ENCODE assay signal across 26 cellular contexts in the genomic region with DNA sequence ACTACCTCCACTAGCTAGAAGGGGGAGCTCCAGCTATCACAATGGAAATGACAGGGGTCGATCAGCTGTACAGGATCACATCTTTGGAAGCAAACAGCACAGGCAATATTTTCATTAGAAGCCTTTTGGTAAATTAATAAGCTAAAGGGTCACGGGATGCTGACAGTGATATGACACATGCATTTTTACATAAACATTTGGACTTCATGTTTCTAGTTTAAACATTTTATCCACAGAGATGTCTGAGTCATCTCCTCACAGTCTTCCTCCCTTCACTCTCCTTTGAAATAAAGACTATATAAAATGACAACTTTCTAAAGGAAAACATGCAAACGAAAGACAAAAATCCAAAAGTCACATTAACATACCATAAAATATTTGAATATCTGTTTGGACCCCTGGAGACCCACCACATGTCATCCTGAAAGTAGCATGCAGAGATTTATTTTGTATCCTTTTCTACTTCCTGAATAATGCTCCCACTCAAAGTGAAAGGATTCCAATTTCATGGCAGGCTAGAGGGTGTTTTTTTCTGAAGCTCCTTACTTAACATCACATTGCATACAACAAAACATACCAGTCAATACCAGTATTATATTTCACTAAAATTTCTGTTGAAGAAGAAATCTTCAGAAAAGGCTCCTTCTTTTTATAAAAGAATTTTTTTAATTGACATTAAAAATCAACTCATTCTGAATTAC.
DNase-seq lines count a peak whose midpoint lies in the region; ATAC-seq, FAIRE-seq and TF ChIP-seq lines count a peak whose summit lies in the region.
"Had no signal": no experiment of that assay in that cellular context is flagged by ENCODE, and none has a peak within 500 bp of the region (broad histone marks: within the 10 kb centered on the region; RNA-seq: fewer than 3 reads in every experiment).

No MANE protein-coding gene starts in this region.

- no peak for FAIRE-seq in GM12892 (lab: Jason Lieb, UNC)
- FAIRE-seq: GM12891 had no signal

- CTCF ChIA-PET in SK-N-SH (lab: Yijun Ruan, JAX) = no interaction called here
- CTCF ChIA-PET in activated CD4-positive, alpha-beta memory T cell treated with anti-CD3 and anti-CD28 coated beads for 36 hours (lab: Charles Lee) = no interaction called here

- no peak for ATAC-seq in SK-N-SH treated with all-trans-retinoic acid at 6 μM for 48 hours
- ATAC-seq: activated T-cell treated with anti-CD3 and anti-CD28 coated beads, Interleukin-2, amount 50 U/mL, for 72 hours; esophagus mucosa; left cardiac atrium; stimulated activated memory B cell treated with anti-CD40 and anti-IgM and Interleukin-4, amounts not matched to agents 10 μg/mL and 1 μg/mL and 100 μg/mL, for 72 hours; WTC11 had no signal

- H3K9me3 ChIP-seq in SK-N-SH = no peaks in the 10 kb centered on the region
- no peaks in the 10 kb centered on the region for H3K9me3 ChIP-seq in adipocyte (ENCODE audit: control insufficient read depth, low read length)
- H3K9me3 ChIP-seq in smooth muscle cell (replicated peaks; ENCODE audit: low read depth) = no peaks in the 10 kb centered on the region
- H3K9me3 ChIP-seq: thyroid gland had no signal

- H3K4me1 ChIP-seq in SK-N-SH (ENCODE audit: control insufficient read depth in 1 of 2, insufficient read depth in 2 of 2, low read depth in 1 of 2, low read length in 1 of 2) (no peaks in the 10 kb centered on the region), adipocyte (ENCODE audit: control insufficient read depth, insufficient read depth, low read length) (peaks cover 10% of the 10 kb centered on the region), smooth muscle cell (ENCODE audit: low read depth) (no peaks in the 10 kb centered on the region)
- H3K4me1 ChIP-seq: thyroid gland had no signal

- 14% methylated on average over 3 of the region's 3 CpGs for WGBS in SK-N-SH (ENCODE audit: low lambda C conversion rate)
- 55% methylated on average over 3 of the region's 3 CpGs for WGBS in smooth muscle cell (ENCODE audit: low lambda C conversion rate)

- TF ChIP-seq CTCF in SK-N-SH (IDR thresholded peaks at IDR 0.05) = peak; percentile 16; the same call in 1 of the 2 replicates
- no peak for TF ChIP-seq CTCF in fibroblast of pulmonary artery (IDR thresholded peaks at IDR 0.05; ENCODE audit: low read length, missing control alignments)
- TF ChIP-seq CTCF in smooth muscle cell (IDR thresholded peaks at IDR 0.05; ENCODE audit: borderline replicate concordance, insufficient read depth, poor library complexity, severe bottlenecking) = no peak

- H3F3A ChIP-seq in SK-N-SH (replicated peaks; ENCODE audit: insufficient read depth) (no peaks in the 10 kb centered on the region), smooth muscle cell (ENCODE audit: low read depth) (no peaks in the 10 kb centered on the region)

- H3K27me3 ChIP-seq in SK-N-SH (ENCODE audit: insufficient read depth) (no peaks in the 10 kb centered on the region), adipocyte (replicated peaks; ENCODE audit: control insufficient read depth, insufficient read depth, low read length) (no peaks in the 10 kb centered on the region), smooth muscle cell (ENCODE audit: low read depth) (no peaks in the 10 kb centered on the region)
- H3K27me3 ChIP-seq: cardiac muscle cell, thyroid gland had no signal

- intact Hi-C loops in activated CD4-positive, alpha-beta memory T cell treated with anti-CD3 and anti-CD28 coated beads for 36 hours (cut with micrococcal nuclease) = no loop called here

- H2AFZ ChIP-seq in SK-N-SH (ENCODE audit: low read depth) (peak overlapping the region; percentile 69; the same call in 1 of the 2 replicates), smooth muscle cell (ENCODE audit: low read depth) (peak overlapping the region; percentile 21)

- peak overlapping the region in 1 of 2 experiments; percentile 43; a peak in 1 of 4 replicates for H3K27ac ChIP-seq in SK-N-SH (ENCODE audit: low read depth in 2 of 2, low read length in 1 of 2)
- peak overlapping the region; percentile 55 for H3K27ac ChIP-seq in smooth muscle cell (ENCODE audit: low read depth)
- H3K27ac ChIP-seq: cardiac muscle cell, thyroid gland had no signal

- TF ChIP-seq RAD21 in SK-N-SH (IDR thresholded peaks at IDR 0.05; ENCODE audit: low read length) = no peak

- POLR2A ChIA-PET in SK-N-SH (lab: Yijun Ruan, JAX) = no interaction called here
- POLR2A ChIA-PET in activated CD4-positive, alpha-beta memory T cell treated with anti-CD3 and anti-CD28 coated beads for 36 hours (lab: Charles Lee) = no interaction called here

- H3K36me3 Mint-ChIP-seq in activated CD4-positive, alpha-beta memory T cell treated with anti-CD3 and anti-CD28 coated beads for 36 hours = no peaks in the 10 kb centered on the region
- H3K36me3 Mint-ChIP-seq: activated naive CD8-positive, alpha-beta T cell; stimulated activated memory B cell treated with anti-CD40 and anti-IgM and Interleukin-4, amounts not matched to agents 10 μg/mL and 1 μg/mL and 100 μg/mL, for 72 hours; WTC11 had no signal

- no peaks in the 10 kb centered on the region for H3K27me3 Mint-ChIP-seq in activated CD4-positive, alpha-beta memory T cell treated with anti-CD3 and anti-CD28 coated beads for 36 hours
- H3K27me3 Mint-ChIP-seq: activated naive CD8-positive, alpha-beta T cell; stimulated activated memory B cell treated with anti-CD40 and anti-IgM and Interleukin-4, amounts not matched to agents 10 μg/mL and 1 μg/mL and 100 μg/mL, for 72 hours had no signal

- H3K4me2 ChIP-seq in SK-N-SH = peak overlapping the region; percentile 27; the same call in 1 of the 2 replicates
- peak overlapping the region; percentile 79 for H3K4me2 ChIP-seq in smooth muscle cell

- H3K36me3 ChIP-seq in SK-N-SH (replicated peaks in 1 of 2; ENCODE audit: control insufficient read depth in 1 of 2, insufficient read depth in 2 of 2, low read length in 1 of 2) (no peaks in the 10 kb centered on the region), adipocyte (ENCODE audit: control insufficient read depth, insufficient read depth, low read length, severe bottlenecking) (no peaks in the 10 kb centered on the region), smooth muscle cell (ENCODE audit: low read depth) (no peaks in the 10 kb centered on the region)
- H3K36me3 ChIP-seq: cardiac muscle cell, thyroid gland had no signal

- no peaks in the 10 kb centered on the region for H3K4me1 Mint-ChIP-seq in activated CD4-positive, alpha-beta memory T cell treated with anti-CD3 and anti-CD28 coated beads for 36 hours (ENCODE audit: low read depth)
- H3K4me1 Mint-ChIP-seq: stimulated activated memory B cell treated with anti-CD40 and anti-IgM and Interleukin-4, amounts not matched to agents 10 μg/mL and 1 μg/mL and 100 μg/mL, for 72 hours; WTC11 had no signal

- H3K9me2 ChIP-seq in SK-N-SH = no peaks in the 10 kb centered on the region

- no peak overlapping the region for H3K4me3 Mint-ChIP-seq in activated CD4-positive, alpha-beta memory T cell treated with anti-CD3 and anti-CD28 coated beads for 36 hours
- H3K4me3 Mint-ChIP-seq: activated naive CD8-positive, alpha-beta T cell; activated T-cell treated with anti-CD3 and anti-CD28 coated beads, Interleukin-2, amount 50 U/mL, for 72 hours; neural crest cell; stimulated activated memory B cell treated with anti-CD40 and anti-IgM and Interleukin-4, amounts not matched to agents 10 μg/mL and 1 μg/mL and 100 μg/mL, for 72 hours; T-helper 1 cell treated with Interleukin-12 subunit alpha and Interleukin-12 subunit beta and Interleukin-4 antibody, amounts not matched to agents 30 μg/mL and 1 μg/mL, for 36 hours; WTC11 had no signal

- H3K27ac Mint-ChIP-seq in activated CD4-positive, alpha-beta memory T cell treated with anti-CD3 and anti-CD28 coated beads for 36 hours = no peak overlapping the region
- H3K27ac Mint-ChIP-seq: activated naive CD8-positive, alpha-beta T cell; activated T-cell treated with anti-CD3 and anti-CD28 coated beads, Interleukin-2, amount 50 U/mL, for 72 hours; stimulated activated memory B cell treated with anti-CD40 and anti-IgM and Interleukin-4, amounts not matched to agents 10 μg/mL and 1 μg/mL and 100 μg/mL, for 72 hours; T-helper 1 cell treated with Interleukin-12 subunit alpha and Interleukin-12 subunit beta and Interleukin-4 antibody, amounts not matched to agents 30 μg/mL and 1 μg/mL, for 36 hours; WTC11 had no signal

- H3K79me2 ChIP-seq in SK-N-SH (ENCODE audit: insufficient read depth) (no peaks in the 10 kb centered on the region), smooth muscle cell (ENCODE audit: low read depth) (no peaks in the 10 kb centered on the region)

- no peak for TF ChIP-seq EP300 in SK-N-SH (IDR thresholded peaks at IDR 0.05; ENCODE audit: borderline replicate concordance in 1 of 2, low read depth in 1 of 2, low read length in 1 of 2)

- no peak for TF ChIP-seq POLR2A in GM12892 (IDR thresholded peaks at IDR 0.05; ENCODE audit: low read depth, low read length)

- H4K20me1 ChIP-seq in SK-N-SH (ENCODE audit: insufficient read depth) (no peaks in the 10 kb centered on the region), smooth muscle cell (ENCODE audit: low read depth) (no peaks in the 10 kb centered on the region)

- H3K9ac ChIP-seq in SK-N-SH (no peak overlapping the region), adipocyte (ENCODE audit: low read length) (no peak overlapping the region), smooth muscle cell (ENCODE audit: low read depth) (no peak overlapping the region)

- H3K9me3 Mint-ChIP-seq in activated CD4-positive, alpha-beta memory T cell treated with anti-CD3 and anti-CD28 coated beads for 36 hours = no peaks in the 10 kb centered on the region
- H3K9me3 Mint-ChIP-seq: neural crest cell; stimulated activated memory B cell treated with anti-CD40 and anti-IgM and Interleukin-4, amounts not matched to agents 10 μg/mL and 1 μg/mL and 100 μg/mL, for 72 hours; T-helper 1 cell treated with Interleukin-12 subunit alpha and Interleukin-12 subunit beta and Interleukin-4 antibody, amounts not matched to agents 30 μg/mL and 1 μg/mL, for 36 hours; WTC11 had no signal

- DNase-seq in SK-N-SH (no peak), adipocyte (ENCODE audit: low read depth) (peak; percentile 19), fibroblast of pulmonary artery (ENCODE audit: low read depth) (peak; percentile 18), smooth muscle cell (lab: John Stamatoyannopoulos, UW; ENCODE audit: unreplicated experiment) (no peak), HUDEP-2 (lab: John Stamatoyannopoulos, UW; ENCODE audit: unreplicated experiment in 76 of 76) (no peak), GM12892 (ENCODE audit: insufficient read length) (no peak)
- no peak for DNase-seq in activated CD4-positive, alpha-beta memory T cell treated with anti-CD3 and anti-CD28 coated beads for 36 hours
- DNase-seq: 8988T; activated CD8-positive, alpha-beta memory T cell treated with anti-CD3 and anti-CD28 coated beads for 24 hours; activated T-cell treated with anti-CD3 and anti-CD28 coated beads, Interleukin-2, amount 50 U/mL, for 72 hours; C1 segment of cervical spinal cord; hippocampal formation; left cardiac atrium; NCI-H2029; NCI-H510A treated with DMSO at 0.1 percent for 48 hours; Right ventricle myocardium superior; thyroid gland had no signal

- H3K4me3 ChIP-seq in SK-N-SH (ENCODE audit: low read depth in 2 of 2, low read length in 1 of 2) = no peak overlapping the region
- H3K4me3 ChIP-seq in adipocyte (ENCODE audit: low read length) = no peak overlapping the region
- H3K4me3 ChIP-seq in fibroblast of pulmonary artery (replicated peaks; ENCODE audit: low read depth, low read length) = no peak overlapping the region
- no peak overlapping the region for H3K4me3 ChIP-seq in smooth muscle cell
- H3K4me3 ChIP-seq: cardiac muscle cell, thyroid gland had no signal

TF ChIP-seq in SK-N-SH treated with all-trans-retinoic acid at 6 μM for 48 hours, 23 proteins besides CTCF, POLR2A, EP300 and RAD21 (continues in another document):
- no peak for TF ChIP-seq ESRRG (CRISPR knock-in tag; IDR thresholded peaks at IDR 0.05)

Comparison
In these comparisons a context has a peak if more than half of its experiments do, and no peak if none do; other contexts are left out.
1. DNase-seq: peak in adipocyte (single experiment) and fibroblast of pulmonary artery (single experiment); none in SK-N-SH (single experiment), smooth muscle cell (single experiment), HUDEP-2 (0 of 76), GM12892 (single experiment) and activated CD4-positive, alpha-beta memory T cell treated with anti-CD3 and anti-CD28 coated beads for 36 hours (single experiment).